ENCODE assay signal across 23 cellular contexts in the genomic region with DNA sequence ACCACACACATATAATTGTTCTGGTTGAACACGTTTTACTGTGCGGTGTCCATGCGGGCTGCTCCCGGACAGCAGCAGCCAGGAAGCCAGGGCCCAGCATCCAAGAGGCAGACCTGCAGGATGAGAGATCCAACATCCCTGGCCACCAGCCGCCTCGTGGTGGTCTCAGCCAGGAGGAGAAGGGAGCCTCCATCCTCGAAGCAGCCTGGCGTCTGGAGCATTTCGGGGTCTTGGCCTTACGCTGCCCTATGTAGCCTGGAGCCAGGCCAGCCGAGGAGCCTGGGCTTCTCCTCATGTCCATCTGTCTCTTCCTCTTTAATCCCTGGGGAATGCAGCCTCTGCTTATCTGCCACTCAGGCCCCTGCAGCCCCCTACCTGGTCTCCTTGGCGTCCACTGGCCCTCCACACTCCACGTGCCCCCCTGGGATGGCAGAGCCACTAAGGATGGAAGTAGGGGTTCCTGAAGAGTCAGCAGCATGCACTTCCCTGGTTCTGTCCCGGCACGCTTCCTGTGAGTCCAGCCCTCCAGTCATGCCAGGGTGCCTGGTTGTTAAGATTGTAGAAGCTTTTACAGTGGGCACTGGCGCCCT.
DNase-seq lines count a peak whose midpoint lies in the region; ATAC-seq and TF ChIP-seq lines count a peak whose summit lies in the region.
"Had no signal": no experiment of that assay in that cellular context is flagged by ENCODE, and none has a peak within 500 bp of the region (broad histone marks: within the 10 kb centered on the region; RNA-seq: fewer than 3 reads in every experiment).

No MANE protein-coding gene starts in this region.

- H3K4me1 ChIP-seq in H9 (ENCODE audit: insufficient read depth, low read length) (no peaks in the 10 kb centered on the region), neuronal stem cell (ENCODE audit: control insufficient read depth in 2 of 2, insufficient read depth in 1 of 2, low read depth in 1 of 2, low read length in 2 of 2) (no peaks in the 10 kb centered on the region), stomach (no peaks in the 10 kb centered on the region), tibial nerve (peaks cover 0 to under 1% (median 0%) of the 10 kb centered on the region in 4 donors)

- no peak overlapping the region for H2BK20ac ChIP-seq in H9 (ENCODE audit: low read depth, low read length, poor library complexity, severe bottlenecking)

- H3T11ph ChIP-seq in H9 (ENCODE audit: low read length), result no peak overlapping the region

- H3K23ac ChIP-seq in H9 (ENCODE audit: insufficient read length, low read depth, low read length) (no peak overlapping the region), neuronal stem cell (ENCODE audit: low read depth, low read length, poor library complexity) (no peak overlapping the region)

- H3K9me3 Mint-ChIP-seq in H9, result peaks cover 7 to 10% of the 10 kb centered on the region in 2 experiments; a peak in 4 of 5 replicates

- H3K79me1 ChIP-seq in H9 (ENCODE audit: insufficient read depth, low read depth, low read length, poor library complexity, severe bottlenecking) (no peaks in the 10 kb centered on the region), neuronal stem cell (ENCODE audit: low read depth, low read length) (no peaks in the 10 kb centered on the region)

- no peak overlapping the region for H3K18ac ChIP-seq in H9 (ENCODE audit: insufficient read length, low read depth, low read length)
- H3K18ac ChIP-seq in neuronal stem cell (ENCODE audit: low read length), result no peak overlapping the region

- H2BK15ac ChIP-seq in H9 (ENCODE audit: low read depth, low read length) (no peak overlapping the region), neuronal stem cell (ENCODE audit: low read length) (no peak overlapping the region)

- ATAC-seq in HG03439 (IDR thresholded peaks at IDR 0.05; ENCODE audit: unreplicated experiment), result no peak
- ATAC-seq: Panc1 had no signal

- H3K23me2 ChIP-seq in H9 (ENCODE audit: insufficient read length, low read depth, low read length, poor library complexity, severe bottlenecking), result no peaks in the 10 kb centered on the region

- WGBS in H9 (ENCODE audit: extremely low coverage, insufficient read length, low lambda C conversion rate), result no CpG with 5 or more reads among the region's 16 CpGs
- no CpG with 5 or more reads among the region's 16 CpGs for WGBS in neuronal stem cell (ENCODE audit: extremely low coverage in 2 of 2, insufficient read length in 2 of 2, insufficient replicate concordance in 1 of 2), 2 donors
- WGBS in stomach, 5 donors, result 92 to 98% (median 94%) methylated on average over 12 to 16 of the region's 16 CpGs
- 75 to 80% methylated on average over 15 to 16 of the region's 16 CpGs for WGBS in tibial nerve, 2 donors

- H4K5ac ChIP-seq in H9 (ENCODE audit: insufficient read length, low read depth, low read length), result no peak overlapping the region

- DNase-seq in H9, result no peak
- DNase-seq in WERI-Rb-1, result peak; percentile 31
- DNase-seq in neuronal stem cell (ENCODE audit: low spot score), result no peak
- peak; percentile 23 for DNase-seq in stomach
- DNase-seq in tibial nerve (ENCODE audit: low spot score in 2 of 2), result no peak
- no peak for DNase-seq in activated CD4-positive, alpha-beta T cell treated with anti-CD3 and anti-CD28 coated beads for 1 hour
- DNase-seq: C1 segment of cervical spinal cord; CD4-positive, alpha-beta memory T cell; COR-L47; DMS53; GM23248; HCEC 1CT; NCI-H1048; NCI-H1417; NCI-H1694; NCI-H2029 treated with DMSO at 0.1 percent for 48 hours; NCI-H446 treated with DMSO at 0.1 percent for 48 hours; NCI-H526 treated with DMSO at 0.1 percent for 48 hours; SHP77 treated with DMSO at 0.1 percent for 48 hours had no signal

- H3K79me2 ChIP-seq in H9 (ENCODE audit: insufficient read depth, low read length), result no peaks in the 10 kb centered on the region

- H2BK5ac ChIP-seq in H9 (ENCODE audit: insufficient read length, low read length) (no peak overlapping the region), neuronal stem cell (ENCODE audit: low read length) (peak overlapping the region; percentile 6)

- no peak overlapping the region for H3K56ac ChIP-seq in H9 (ENCODE audit: insufficient read length, low read depth, low read length)

- H3K14ac ChIP-seq in H9 (ENCODE audit: insufficient read depth, low read length), result no peak overlapping the region
- no peak overlapping the region for H3K14ac ChIP-seq in neuronal stem cell (ENCODE audit: low read length)

- H4K91ac ChIP-seq in H9 (ENCODE audit: insufficient read length, low read depth, low read length), result no peak overlapping the region
- H4K91ac ChIP-seq in neuronal stem cell (ENCODE audit: low read depth, low read length, poor library complexity), result no peak overlapping the region

- H3K27ac Mint-ChIP-seq in H9, result peak overlapping the region; percentile 36 to 92 (median 38); a peak in 2 of 7 replicates

- H3K36me3 Mint-ChIP-seq in H9 (ENCODE audit: insufficient read depth in 1 of 3, low read depth in 3 of 3), result peaks cover 10 to 15% (median 13%) of the 10 kb centered on the region in 3 experiments; a peak in 5 of 7 replicates

- TF ChIP-seq CTCF in H9 (conservative IDR thresholded peaks at IDR 0.05) (no peak), WERI-Rb-1 (IDR thresholded peaks at IDR 0.05; ENCODE audit: low read depth, low read length) (no peak), stomach (IDR thresholded peaks at IDR 0.05) (no peak), tibial nerve (IDR thresholded peaks at IDR 0.05) (no peak)

- H3K36me3 ChIP-seq in WERI-Rb-1 (no peaks in the 10 kb centered on the region), neuronal stem cell (replicated peaks in 1 of 2; ENCODE audit: control insufficient read depth in 2 of 2, insufficient read depth in 2 of 2, low read length in 2 of 2) (peaks cover 0 to 1% of the 10 kb centered on the region in 2 donors), stomach (peaks cover 0 to 22% (median 16%) of the 10 kb centered on the region in 4 donors), tibial nerve (peaks cover 0 to 8% (median 0%) of the 10 kb centered on the region in 3 donors)

- no peak overlapping the region for H3K4ac ChIP-seq in H9 (ENCODE audit: low read depth, low read length)
- no peak overlapping the region for H3K4ac ChIP-seq in neuronal stem cell (ENCODE audit: low read length)

- H3K9ac ChIP-seq in H9 (ENCODE audit: extremely low read depth, insufficient read length, low read length) (no peak overlapping the region), neuronal stem cell (ENCODE audit: low read depth, low read length, poor library complexity) (no peak overlapping the region)
- H3K9ac ChIP-seq: GM23248 had no signal

- no peak overlapping the region for H2AFZ ChIP-seq in H9 (ENCODE audit: low read length)
- no peak overlapping the region for H2AFZ ChIP-seq in neuronal stem cell (ENCODE audit: low read length)
- H2AFZ ChIP-seq: GM23248 had no signal

- TF ChIP-seq EP300 in stomach (IDR thresholded peaks at IDR 0.05) (no peak), tibial nerve (IDR thresholded peaks at IDR 0.05) (no peak)

- no peak overlapping the region for H3K4me3 Mint-ChIP-seq in H9
- H3K4me3 Mint-ChIP-seq: CD4-positive, alpha-beta memory T cell had no signal

- H2AK5ac ChIP-seq in H9 (ENCODE audit: insufficient read length, low read length) (no peak overlapping the region), neuronal stem cell (ENCODE audit: low read depth, low read length) (no peak overlapping the region)

- H3K4me1 Mint-ChIP-seq in H9, result peaks cover 15 to 21% of the 10 kb centered on the region in 2 experiments

- H3K9me3 ChIP-seq in H9 (ENCODE audit: control insufficient read depth, low read depth, low read length) (no peaks in the 10 kb centered on the region), WERI-Rb-1 (ENCODE audit: severe bottlenecking) (peaks cover 3% of the 10 kb centered on the region), neuronal stem cell (replicated peaks in 1 of 2; ENCODE audit: control insufficient read depth in 2 of 2, insufficient read depth in 1 of 2, low read depth in 1 of 2, low read length in 2 of 2) (peaks cover 0 to 5% of the 10 kb centered on the region in 2 donors), stomach (peaks cover 0 to 3% (median 0%) of the 10 kb centered on the region in 4 donors), tibial nerve (no peaks in the 10 kb centered on the region)

- TF ChIP-seq POLR2A in stomach (IDR thresholded peaks at IDR 0.05) (no peak), tibial nerve (IDR thresholded peaks at IDR 0.05) (no peak)

- no peaks in the 10 kb centered on the region for H4K20me1 ChIP-seq in H9 (ENCODE audit: control insufficient read depth, insufficient read depth, insufficient read length)

- intact Hi-C loops in stomach (cut with DNase I; ENCODE audit: low total_unique reads), result no loop called here

- H4K8ac ChIP-seq in H9 (replicated peaks; ENCODE audit: insufficient read length, low read depth, low read length) (no peak overlapping the region), neuronal stem cell (ENCODE audit: low read depth, low read length) (no peak overlapping the region)

- H3K27me3 ChIP-seq in H9 (ENCODE audit: insufficient read depth, low read length) (no peaks in the 10 kb centered on the region), WERI-Rb-1 (ENCODE audit: insufficient read depth, low read depth, severe bottlenecking) (no peaks in the 10 kb centered on the region), neuronal stem cell (ENCODE audit: control insufficient read depth in 3 of 3, insufficient read depth in 3 of 3, low read depth in 1 of 3, low read length in 3 of 3) (peaks cover 0 to 2% (median 0%) of the 10 kb centered on the region in 3 experiments), stomach (no peaks in the 10 kb centered on the region), tibial nerve (no peaks in the 10 kb centered on the region)

- H3K4me2 ChIP-seq in H9 (ENCODE audit: insufficient read depth, insufficient read length, low read length) (no peak overlapping the region), neuronal stem cell (ENCODE audit: insufficient read depth, low read length, poor library complexity, severe bottlenecking) (no peak overlapping the region)

- H2BK120ac ChIP-seq in H9 (ENCODE audit: low read depth, low read length, poor library complexity, severe bottlenecking) (no peak overlapping the region), neuronal stem cell (ENCODE audit: low read depth, low read length) (no peak overlapping the region)

- H3K27ac ChIP-seq in H9 (ENCODE audit: insufficient read length, low read depth, low read length), result no peak overlapping the region
- no peak overlapping the region for H3K27ac ChIP-seq in WERI-Rb-1
- no peak overlapping the region for H3K27ac ChIP-seq in neuronal stem cell (replicated peaks; ENCODE audit: low read length)
- no peak overlapping the region for H3K27ac ChIP-seq in stomach
- H3K27ac ChIP-seq in tibial nerve, result no peak overlapping the region
- H3K27ac ChIP-seq: GM23248, HL-60, RWPE1 had no signal

- no peak overlapping the region for H3K4me3 ChIP-seq in WERI-Rb-1 (ENCODE audit: low read depth, low read length)
- H3K4me3 ChIP-seq in neuronal stem cell (ENCODE audit: low read length in 2 of 2), result no peak overlapping the region
- H3K4me3 ChIP-seq in stomach, result no peak overlapping the region
- H3K4me3 ChIP-seq in tibial nerve, result no peak overlapping the region
- H3K4me3 ChIP-seq: GM23248 had no signal

- no peak overlapping the region for H2BK12ac ChIP-seq in H9 (ENCODE audit: insufficient read length, low read depth, low read length)
- H2BK12ac ChIP-seq in neuronal stem cell (ENCODE audit: low read length), result no peak overlapping the region

- H3K27me3 Mint-ChIP-seq in H9 (ENCODE audit: low read depth), result no peaks in the 10 kb centered on the region; the same call in none of the 2 replicates
- H3K27me3 Mint-ChIP-seq: CD4-positive, alpha-beta memory T cell had no signal

Comparison
In these comparisons a context has a peak if more than half of its experiments do, and no peak if none do; other contexts are left out.
1. DNase-seq: peak in WERI-Rb-1 (single experiment) and stomach (single experiment); none in H9 (single experiment), neuronal stem cell (single experiment), tibial nerve (0 of 2) and activated CD4-positive, alpha-beta T cell treated with anti-CD3 and anti-CD28 coated beads for 1 hour (single experiment).